ENCODE assay signal across 8 cellular contexts in the genomic region with DNA sequence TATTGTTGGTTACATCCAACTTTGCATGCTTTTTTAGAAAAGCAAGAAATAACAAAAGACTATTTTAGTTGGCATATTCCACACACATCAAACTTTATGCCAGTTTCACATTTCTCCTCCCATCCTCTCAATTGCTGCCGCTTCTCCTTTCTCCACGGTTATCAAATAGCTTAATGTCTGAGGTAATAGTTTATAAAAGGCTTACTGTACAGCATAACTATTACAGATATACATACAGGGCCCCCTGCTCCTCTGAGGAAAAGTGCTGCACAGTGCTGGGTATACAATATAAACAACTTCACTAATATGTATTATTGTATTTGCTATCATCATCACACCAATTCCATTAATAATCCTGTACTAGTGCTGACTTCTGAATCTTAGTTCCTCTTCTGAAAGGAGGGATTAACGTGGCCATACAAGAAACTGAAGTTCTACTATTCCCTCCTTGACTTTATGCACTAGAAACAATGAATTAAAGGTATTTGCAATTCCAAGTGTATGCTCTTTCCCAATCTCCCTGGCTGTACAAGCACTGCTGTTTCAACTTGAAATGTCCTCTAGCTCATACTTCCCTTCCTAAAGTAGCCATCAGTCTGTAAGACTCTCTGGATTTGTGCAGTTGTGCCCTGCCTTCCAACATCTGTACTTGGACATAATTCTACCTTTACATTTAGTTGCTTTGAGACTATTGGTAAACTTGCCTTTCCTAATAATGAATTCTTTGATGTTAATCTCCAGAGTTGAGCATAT. TPM values are rescaled to one million over a fixed set of nuclear protein-coding genes. Genes with fewer than 3 reads are reported as not detected.
DNase-seq lines count a peak whose midpoint lies in the region; ATAC-seq, FAIRE-seq and TF ChIP-seq lines count a peak whose summit lies in the region.

No MANE protein-coding gene starts in this region.

- ATAC-seq in heart right ventricle (no peak), left ventricle myocardium superior (no peak), GM18873 (IDR thresholded peaks at IDR 0.05; ENCODE audit: low FRiP score, unreplicated experiment) (no peak), HG02884 (IDR thresholded peaks at IDR 0.05; ENCODE audit: unreplicated experiment) (no peak)

- H3K4me2 ChIP-seq in astrocyte (ENCODE audit: low read length): peak overlapping the region; percentile 88

- H3K36me3 Mint-ChIP-seq in astrocyte (ENCODE audit: low read depth, unreplicated experiment): peaks cover 1% of the 10 kb centered on the region

- H3K79me2 ChIP-seq in astrocyte (ENCODE audit: insufficient read depth, low read length): peaks cover 85% of the 10 kb centered on the region

- H3K4me3 ChIP-seq in heart right ventricle: peak overlapping the region in 9 of 10 donors; percentile 66 to 92 (median 82)
- peak overlapping the region; percentile 79 for H3K4me3 ChIP-seq in astrocyte (ENCODE audit: insufficient read depth, low read depth, low read length)
- peak overlapping the region; percentile 8 to 95 for H3K4me3 ChIP-seq in uterus

- WGBS in heart right ventricle, 2 donors: 2 to 7% methylated on average over 3 of the region's 3 CpGs

- H3K4me1 Mint-ChIP-seq in astrocyte (ENCODE audit: low read depth, unreplicated experiment): peaks cover 14% of the 10 kb centered on the region

- no peak overlapping the region for H2AFZ ChIP-seq in astrocyte (ENCODE audit: low read depth, low read length)

- no peaks in the 10 kb centered on the region for H3K9me3 ChIP-seq in heart right ventricle
- H3K9me3 ChIP-seq in astrocyte (ENCODE audit: insufficient read depth, low read depth, low read length): no peaks in the 10 kb centered on the region
- no peaks in the 10 kb centered on the region for H3K9me3 ChIP-seq in uterus

- H3K9me3 Mint-ChIP-seq in astrocyte (ENCODE audit: unreplicated experiment): no peaks in the 10 kb centered on the region

- no peak overlapping the region for H3K4me3 Mint-ChIP-seq in astrocyte (ENCODE audit: unreplicated experiment)

- H3K27me3 ChIP-seq in heart right ventricle: no peaks in the 10 kb centered on the region
- H3K27me3 ChIP-seq in astrocyte (ENCODE audit: insufficient read depth, low read length): no peaks in the 10 kb centered on the region
- H3K27me3 ChIP-seq in uterus: no peaks in the 10 kb centered on the region

- DNase-seq in heart right ventricle (no peak), left ventricle myocardium superior (no peak), astrocyte (ENCODE audit: low read depth) (no peak), kidney tubule cell (ENCODE audit: low spot score) (peak; percentile 15), uterus (no peak), NCI-H2227 (lab: John Stamatoyannopoulos, UW; ENCODE audit: unreplicated experiment) (no peak)

- no peaks in the 10 kb centered on the region for H3K27me3 Mint-ChIP-seq in astrocyte (ENCODE audit: low read depth, unreplicated experiment)

- H3K27ac Mint-ChIP-seq in astrocyte (ENCODE audit: unreplicated experiment): no peak overlapping the region

- TF ChIP-seq CTCF in heart right ventricle (IDR thresholded peaks at IDR 0.05) (no peak), astrocyte (IDR thresholded peaks at IDR 0.05; ENCODE audit: insufficient read depth, low read depth, low read length) (no peak), uterus (IDR thresholded peaks at IDR 0.05) (no peak)

- peak overlapping the region; percentile 98 for H3K9ac ChIP-seq in astrocyte (ENCODE audit: low read length)

- intact Hi-C loops in heart right ventricle (cut with DNase I): loop anchor here in 2 of 10 donors (5.0 to 10.0 kb wide), 3 partner anchors 118 to 858 kb away; partner anchors contain the start of gene SCARB2 (in 1 of the 2)
- intact Hi-C loops in left ventricle myocardium superior (cut with micrococcal nuclease): no loop called here
- intact Hi-C loops in uterus (cut with DNase I; ENCODE audit: low total_unique reads): no loop called here

- no peak for FAIRE-seq in astrocyte (lab: Jason Lieb, UNC)

- TF ChIP-seq POLR2A in uterus (IDR thresholded peaks at IDR 0.05): no peak

- peaks cover 0 to 80% (median 53%) of the 10 kb centered on the region in 9 donors for H3K4me1 ChIP-seq in heart right ventricle
- H3K4me1 ChIP-seq in astrocyte (ENCODE audit: insufficient read depth, low read length): peaks cover 18% of the 10 kb centered on the region
- no peaks in the 10 kb centered on the region for H3K4me1 ChIP-seq in uterus

- H3K36me3 ChIP-seq in heart right ventricle (peaks cover 0 to 3% (median 0%) of the 10 kb centered on the region in 9 donors), astrocyte (ENCODE audit: insufficient read depth, low read length) (no peaks in the 10 kb centered on the region), uterus (no peaks in the 10 kb centered on the region)

- H4K20me1 ChIP-seq in astrocyte (ENCODE audit: insufficient read depth, low read length): peaks cover 65% of the 10 kb centered on the region

- peak overlapping the region in 8 of 10 donors; percentile 5 to 100 (median 99) for H3K27ac ChIP-seq in heart right ventricle
- peak overlapping the region; percentile 5 for H3K27ac ChIP-seq in astrocyte (ENCODE audit: low read depth, low read length)
- peak overlapping the region; percentile 99 to 100 for H3K27ac ChIP-seq in uterus

RNA-seq across cellular contexts. Expression of gene CCNI, which starts 2.5 kb away (rescaled TPM):
- total RNA-seq in heart right ventricle (100 to 1,000 TPM; 223 to 354 (median 306) TPM), left ventricle myocardium superior (294 TPM), astrocyte (135 and 141 TPM in 2 replicates), uterus (100 to 1,000 TPM; 137 to 471 (median 239) TPM)
- polyA plus RNA-seq in heart right ventricle: 100 to 1,000 TPM in 1 of 2 donors, 10 to 100 TPM in 1; 30.8 to 135 TPM

Comparison
In these comparisons a context has a peak if more than half of its experiments do, and no peak if none do; other contexts are left out.
1. H3K27ac ChIP-seq: peak in every context shown above with its lines; median percentile 100 in uterus; 99 in heart right ventricle; 5 in astrocyte.